In the genomic region with DNA sequence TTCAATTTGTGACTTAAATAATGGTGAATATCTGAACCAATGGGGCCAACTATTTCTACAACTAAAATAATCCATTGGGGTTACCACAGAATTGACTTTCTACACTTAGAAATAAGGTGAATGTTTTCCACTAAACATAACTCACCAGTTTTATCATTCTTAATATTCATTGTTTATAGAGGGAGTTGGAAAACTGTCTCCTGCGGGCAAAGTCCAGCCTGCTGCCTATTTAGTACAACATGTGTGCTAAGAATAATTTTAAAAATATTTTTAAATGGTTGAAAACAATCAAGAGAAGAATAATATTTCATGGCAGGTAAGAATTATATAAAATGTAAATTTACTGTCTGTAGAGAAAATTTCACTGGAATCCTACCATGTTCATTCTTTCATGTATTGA, we compare ENCODE assay signal across 26 cellular contexts. TPM values are rescaled to one million over a fixed set of nuclear protein-coding genes. Genes with fewer than 3 reads are reported as not detected.
DNase-seq lines count a peak whose midpoint lies in the region; ATAC-seq, FAIRE-seq and TF ChIP-seq lines count a peak whose summit lies in the region.
"Had no signal": no experiment of that assay in that cellular context is flagged by ENCODE, and none has a peak within 500 bp of the region (broad histone marks: within the 10 kb centered on the region; RNA-seq: fewer than 3 reads in every experiment).

No MANE protein-coding gene starts in this region.

- TF ChIP-seq CTCF in liver (IDR thresholded peaks at IDR 0.05; ENCODE audit: low read depth, low read length, missing input control), result no peak
- no peak for TF ChIP-seq CTCF in HepG2 (CRISPR knock-in tag; IDR thresholded peaks at IDR 0.05)

- H3K4me1 ChIP-seq in liver (ENCODE audit: control insufficient read depth in 4 of 4, insufficient read depth in 4 of 4, low read length in 3 of 4) (peaks cover 0 to 4% (median 0%) of the 10 kb centered on the region in 4 donors), HepG2 (ENCODE audit: insufficient read depth, low read length) (no peaks in the 10 kb centered on the region), small intestine (ENCODE audit: control insufficient read depth in 2 of 2, insufficient read depth in 1 of 2, low read depth in 1 of 2, low read length in 1 of 2) (no peaks in the 10 kb centered on the region)
- H3K4me1 ChIP-seq: BE2C, BLaER1 had no signal

- POLR2A ChIA-PET in HepG2 (lab: Yijun Ruan, JAX), result no interaction called here

- TF ChIP-seq RAD21 in liver (IDR thresholded peaks at IDR 0.05), result no peak
- no peak for TF ChIP-seq RAD21 in HepG2 (CRISPR knock-in tag; IDR thresholded peaks at IDR 0.05)

- H3K9ac ChIP-seq in liver (ENCODE audit: low read depth in 1 of 2, low read length in 2 of 2) (no peak overlapping the region), HepG2 (ENCODE audit: insufficient read depth, low read depth, low read length) (no peak overlapping the region)
- H3K9ac ChIP-seq: BLaER1 had no signal

- no peaks in the 10 kb centered on the region for H3K27me3 ChIP-seq in liver (ENCODE audit: control insufficient read depth in 4 of 4, insufficient read depth in 4 of 4, low read length in 3 of 4)
- H3K27me3 ChIP-seq in HepG2 (ENCODE audit: control insufficient read depth in 1 of 2, insufficient read depth in 2 of 2, low read length in 2 of 2), result no peaks in the 10 kb centered on the region
- H3K27me3 ChIP-seq in small intestine (ENCODE audit: control insufficient read depth in 2 of 2, insufficient read depth in 2 of 2, low read length in 2 of 2), result no peaks in the 10 kb centered on the region
- H3K27me3 ChIP-seq: BLaER1 had no signal

- WGBS in liver, result 85% methylated on average over 1 of the region's 1 CpG
- WGBS in HepG2 (ENCODE audit: low lambda C conversion rate), result 97% methylated on average over 1 of the region's 1 CpG
- WGBS in small intestine, 3 donors, result 27 to 81% (median 62%) methylated on average over 1 of the region's 1 CpG

- FAIRE-seq in HepG2 (lab: Jason Lieb, UNC) (no peak), small intestine (lab: Jason Lieb, UNC) (no peak)
- FAIRE-seq: A549, GM12878, GM12892, GM18507 had no signal

- no peaks in the 10 kb centered on the region for H3K79me2 ChIP-seq in HepG2 (ENCODE audit: insufficient read depth, low read length)

- intact Hi-C loops in HepG2 (cut with micrococcal nuclease; ENCODE audit: unreplicated experiment), result no loop called here

- no peak overlapping the region for H3K4me3 ChIP-seq in liver (ENCODE audit: low read depth in 1 of 3, low read length in 3 of 3)
- no peak overlapping the region for H3K4me3 ChIP-seq in HepG2 (replicated peaks in 1 of 3; ENCODE audit: insufficient read depth in 1 of 3, low read depth in 2 of 3, low read length in 3 of 3)
- H3K4me3 ChIP-seq in small intestine (ENCODE audit: low read depth in 1 of 2, low read length in 2 of 2), result no peak overlapping the region
- H3K4me3 ChIP-seq: A549, BLaER1, GM12878 had no signal

- H3K9me3 ChIP-seq in liver (ENCODE audit: control insufficient read depth in 4 of 4, low read length in 3 of 4), result no peaks in the 10 kb centered on the region
- H3K9me3 ChIP-seq in HepG2 (ENCODE audit: low read length), result no peaks in the 10 kb centered on the region
- no peaks in the 10 kb centered on the region for H3K9me3 ChIP-seq in small intestine (ENCODE audit: control insufficient read depth, low read depth)
- H3K9me3 ChIP-seq: A549, BE2C, BLaER1 had no signal

- ATAC-seq in HepG2, result no peak
- ATAC-seq in left lobe of liver, result peak; percentile 57
- ATAC-seq in GM21381 (IDR thresholded peaks at IDR 0.05; ENCODE audit: unreplicated experiment), result no peak
- ATAC-seq: A549, GM12878 had no signal

- CTCF ChIA-PET in HepG2 (lab: Yijun Ruan, JAX; ENCODE audit: low intra/inter-chr PET ratio, low total read pairs), result no interaction called here

- TF ChIP-seq EP300 in HepG2 (IDR thresholded peaks at IDR 0.05; ENCODE audit: low read depth in 2 of 2, low read length in 2 of 2) (no peak), HepG2 (CRISPR knock-in tag; IDR thresholded peaks at IDR 0.05; ENCODE audit: borderline replicate concordance) (no peak)

- H3K36me3 ChIP-seq in liver (ENCODE audit: control insufficient read depth in 4 of 4, insufficient read depth in 3 of 4, low read depth in 1 of 4, low read length in 3 of 4), result no peaks in the 10 kb centered on the region
- H3K36me3 ChIP-seq in HepG2 (replicated peaks in 1 of 2; ENCODE audit: control insufficient read depth in 1 of 2, insufficient read depth in 2 of 2, low read length in 2 of 2), result no peaks in the 10 kb centered on the region
- no peaks in the 10 kb centered on the region for H3K36me3 ChIP-seq in small intestine (ENCODE audit: control insufficient read depth in 2 of 2, insufficient read depth in 2 of 2, low read length in 2 of 2)
- H3K36me3 ChIP-seq: BE2C, BLaER1 had no signal

- no peak overlapping the region for H2AFZ ChIP-seq in HepG2 (ENCODE audit: low read length)

- in situ Hi-C loops in HepG2 (cut with HindIII; ENCODE audit: extremely low pct_ligation_motif_present, low pct_unique_long_range_greater_than_20kb), result no loop called here

- BruUV-seq in HepG2 (replicated peaks; lab: Mats Ljungman, UMichigan), result no TSS peak

- DNase-seq in HepG2 (ENCODE audit: low spot score) (no peak), left lobe of liver (ENCODE audit: low spot score) (no peak), small intestine (peak; percentile 11), Ammon's horn (ENCODE audit: low spot score) (no peak)
- DNase-seq: AML-193; BE2C; C1 segment of cervical spinal cord; CD4-positive, alpha-beta memory T cell; CD4-positive, CD25-positive, alpha-beta regulatory T cell; CD8-positive, alpha-beta memory T cell; COR-L47; DMS 273 treated with DMSO at 0.1 percent for 48 hours; DMS153; DMS53; DMS79; DND-41; EL; GDM1 had no signal

- H3K27ac ChIP-seq in liver (ENCODE audit: low read depth in 1 of 2, low read length in 2 of 2) (no peak overlapping the region), HepG2 (ENCODE audit: extremely low read length, insufficient read depth, low read length) (no peak overlapping the region), small intestine (ENCODE audit: low read depth in 1 of 2, low read length in 1 of 2) (no peak overlapping the region)
- H3K27ac ChIP-seq: 22Rv1, A549, BLaER1 had no signal

- H3K4me2 ChIP-seq in HepG2 (ENCODE audit: low read depth, low read length), result no peak overlapping the region
- H3K4me2 ChIP-seq: A549, BLaER1 had no signal

- TF ChIP-seq POLR2A in HepG2 (IDR thresholded peaks at IDR 0.05; ENCODE audit: insufficient read depth in 1 of 2, low read depth in 2 of 2, low read length in 2 of 2), result no peak

- H4K20me1 ChIP-seq in HepG2 (ENCODE audit: insufficient read depth, low read length), result no peaks in the 10 kb centered on the region
- H4K20me1 ChIP-seq: BLaER1 had no signal

TF ChIP-seq in liver, 16 proteins besides CTCF, POLR2A, EP300 and RAD21:
- TF ChIP-seq HNF4A (conservative IDR thresholded peaks at IDR 0.05) (peak; percentile 62 to 68), EGR1 (IDR thresholded peaks at IDR 0.05; ENCODE audit: low read depth in 2 of 2) (no peak)

TF ChIP-seq in HepG2, 621 proteins besides CTCF, POLR2A, EP300 and RAD21 (continues in another document):
- TF ChIP-seq KDM5B (CRISPR knock-in tag; IDR thresholded peaks at IDR 0.05; ENCODE audit: borderline replicate concordance), result no peak
- TF ChIP-seq KMT2A (CRISPR knock-in tag; IDR thresholded peaks at IDR 0.05), result no peak
- TF ChIP-seq RFX3 (CRISPR knock-in tag; IDR thresholded peaks at IDR 0.05), result no peak
- TF ChIP-seq ZBTB2 (CRISPR knock-in tag; IDR thresholded peaks at IDR 0.05; ENCODE audit: low read depth), result no peak

RNA-seq across cellular contexts. Expression of gene ZFAND5, which starts 45.2 kb away (rescaled TPM):
- total RNA-seq in liver (100 to 1,000 TPM in 1 of 2 donors, 10 to 100 TPM in 1; 71.4 to 119 TPM), HepG2 (2016; rRNA removed; fragmentation: Illumina TruSeq; extraction: Trizol) (41.8 and 60.2 TPM in 2 replicates), left lobe of liver (83.9 TPM)
- polyA plus RNA-seq in liver (10 to 100 TPM; 45.6 to 52.3 TPM), HepG2 (2011; rRNA removed) (49.1 and 53.4 TPM in 2 replicates), small intestine (10 to 100 TPM; 38.9 to 79.9 (median 44.3) TPM)
- 9.1 and 10.4 TPM in 2 replicates for total RNA-seq in HepG2 (2016; cell fraction: cytosol; rRNA removed; fragmentation: Illumina TruSeq; extraction: Trizol; ENCODE audit: low read depth)
- total RNA-seq in HepG2 (2016; cell fraction: insoluble cytoplasmic fraction; rRNA removed; fragmentation: Illumina TruSeq; extraction: Trizol), result 40.5 and 58.0 TPM in 2 replicates
- 31.7 and 31.9 TPM in 2 replicates for total RNA-seq in HepG2 (2016; cell fraction: membrane; rRNA removed; fragmentation: Illumina TruSeq; extraction: Trizol)
- total RNA-seq in HepG2 (2016; cell fraction: nucleus; rRNA removed; fragmentation: Illumina TruSeq; extraction: Trizol), result 93.9 and 99.5 TPM in 2 replicates
- 21.5 and 29.0 TPM in 2 replicates for polyA plus RNA-seq in HepG2 (2011; cell fraction: cytosol; rRNA removed)
- 64.8 and 78.1 TPM in 2 replicates for polyA plus RNA-seq in HepG2 (2011; cell fraction: nucleus; rRNA removed)
- polyA plus RNA-seq in HepG2 (2012), result 72.3 and 73.7 TPM in 2 replicates
- 7.4 and 8.7 TPM in 2 replicates for polyA plus RNA-seq in HepG2 (2016; cell fraction: cytosol; fragmentation: Illumina TruSeq; extraction: Trizol; ENCODE audit: low read depth)
- 62.9 and 71.0 TPM in 2 replicates for polyA plus RNA-seq in HepG2 (2016; cell fraction: insoluble cytoplasmic fraction; fragmentation: Illumina TruSeq; extraction: Trizol; ENCODE audit: low read depth)
- polyA plus RNA-seq in HepG2 (2016; cell fraction: membrane; fragmentation: Illumina TruSeq; extraction: Trizol; ENCODE audit: low read depth), result 16.8 and 17.5 TPM in 2 replicates
- polyA plus RNA-seq in HepG2 (2016; cell fraction: nucleus; fragmentation: Illumina TruSeq; extraction: Trizol; ENCODE audit: insufficient read depth, low read depth), result 130 TPM in 2 replicates
- 13.2 and 13.9 TPM in 2 replicates for polyA minus RNA-seq in HepG2 (2011; rRNA and poly(A)+ RNA removed; ENCODE audit: low replicate concordance)
- polyA minus RNA-seq in HepG2 (2011; cell fraction: cytosol; rRNA and poly(A)+ RNA removed), result 32.9 and 49.2 TPM in 2 replicates
- 141 and 188 TPM in 2 replicates for polyA minus RNA-seq in HepG2 (2011; cell fraction: nucleus; rRNA and poly(A)+ RNA removed)
